Comparison of ENCODE assay signal across 22 cellular contexts in the genomic region with DNA sequence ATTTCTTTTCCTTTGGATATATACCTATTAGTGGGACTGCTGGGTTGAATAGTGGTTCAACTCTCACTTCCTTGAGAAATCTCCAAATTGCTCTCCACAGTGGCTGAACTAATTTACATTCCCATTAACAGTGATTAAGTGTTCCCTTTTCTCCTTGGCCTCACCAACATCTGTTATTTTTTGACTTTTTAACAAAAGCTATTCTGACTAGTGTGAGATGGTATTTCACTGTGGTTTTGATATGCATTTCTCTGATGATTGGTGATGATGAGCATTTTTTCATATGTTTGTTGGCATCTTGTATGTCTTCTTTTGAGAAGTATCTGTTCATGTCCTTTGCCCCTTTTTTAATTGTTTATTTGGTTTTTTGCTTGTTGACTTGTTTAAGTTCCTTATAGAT.
A peak's percentile ranks its signal among the peaks of the same experiment; 100 is the strongest.
DNase-seq lines count a peak whose midpoint lies in the region; ATAC-seq, FAIRE-seq and TF ChIP-seq lines count a peak whose summit lies in the region.
"Had no signal": no experiment of that assay in that cellular context is flagged by ENCODE, and none has a peak within 500 bp of the region (broad histone marks: within the 10 kb centered on the region; RNA-seq: fewer than 3 reads in every experiment).

No MANE protein-coding gene starts in this region.

- no peak overlapping the region for H3K4me2 ChIP-seq in astrocyte (ENCODE audit: low read length)
- H3K4me2 ChIP-seq: BLaER1 had no signal

- no peaks in the 10 kb centered on the region for H3K4me1 Mint-ChIP-seq in astrocyte (ENCODE audit: low read depth, unreplicated experiment)
- peaks cover 11% of the 10 kb centered on the region for H3K4me1 Mint-ChIP-seq in nephron
- H3K4me1 Mint-ChIP-seq: CD4-positive, CD25-positive, alpha-beta regulatory T cell had no signal

- H3K27me3 ChIP-seq in astrocyte (ENCODE audit: insufficient read depth, low read length), result no peaks in the 10 kb centered on the region
- H3K27me3 ChIP-seq: BLaER1 had no signal

- H2AFZ ChIP-seq in astrocyte (ENCODE audit: low read depth, low read length), result no peak overlapping the region
- H2AFZ ChIP-seq: GM23248 had no signal

- H4K20me1 ChIP-seq in astrocyte (ENCODE audit: insufficient read depth, low read length), result no peaks in the 10 kb centered on the region
- H4K20me1 ChIP-seq: BLaER1 had no signal

- peaks cover 2% of the 10 kb centered on the region for H3K79me2 ChIP-seq in astrocyte (ENCODE audit: insufficient read depth, low read length)

- H3K4me1 ChIP-seq in astrocyte (ENCODE audit: insufficient read depth, low read length), result no peaks in the 10 kb centered on the region
- H3K4me1 ChIP-seq: BLaER1, Caco-2 had no signal

- no peak overlapping the region for H3K4me3 ChIP-seq in astrocyte (ENCODE audit: insufficient read depth, low read depth, low read length)
- H3K4me3 ChIP-seq: BLaER1, GM23248 had no signal

- no peaks in the 10 kb centered on the region for H3K36me3 ChIP-seq in astrocyte (ENCODE audit: insufficient read depth, low read length)
- H3K36me3 ChIP-seq: BLaER1 had no signal

- DNase-seq in HCEC 1CT (peak; percentile 11), M059J (ENCODE audit: low read depth) (peak; percentile 27), astrocyte (ENCODE audit: low read depth) (peak; percentile 38), amygdala (lab: John Stamatoyannopoulos, UW) (no peak)
- DNase-seq in NK-92 treated with Interleukin-12 subunit alpha and Interleukin-12 subunit beta, amount 100 ng/mL, for 24 hours (lab: John Stamatoyannopoulos, UW), result no peak
- DNase-seq in activated CD4-positive, alpha-beta T cell treated with anti-CD3 and anti-CD28 coated beads, Interleukin-2, amount 50 U/mL, for 1 hour, result no peak
- DNase-seq: Caco-2; CD4-positive, CD25-positive, alpha-beta regulatory T cell; CD8-positive, alpha-beta T cell; DMS53; DMS79 treated with DMSO at 0.1 percent for 48 hours; GM23248; H7 had no signal

- peak; percentile 32 for FAIRE-seq in astrocyte (lab: Jason Lieb, UNC)
- FAIRE-seq: G401.6, GM12892, H1 had no signal

- no peak for TF ChIP-seq CTCF in astrocyte (IDR thresholded peaks at IDR 0.05; ENCODE audit: insufficient read depth, low read depth, low read length)
- TF ChIP-seq CTCF in nephron (IDR thresholded peaks at IDR 0.05; ENCODE audit: unreplicated experiment in 3 of 3), result no peak

- no peak for ATAC-seq in GM19328 (IDR thresholded peaks at IDR 0.05; ENCODE audit: unreplicated experiment)
- ATAC-seq: CD8-positive, alpha-beta T cell; HCT116 had no signal

- no peaks in the 10 kb centered on the region for H3K27me3 Mint-ChIP-seq in astrocyte (ENCODE audit: low read depth, unreplicated experiment)
- H3K27me3 Mint-ChIP-seq in nephron (ENCODE audit: low read depth), result no peaks in the 10 kb centered on the region
- H3K27me3 Mint-ChIP-seq: B cell; CD4-positive, CD25-positive, alpha-beta regulatory T cell had no signal

- no peak overlapping the region for H3K4me3 Mint-ChIP-seq in astrocyte (ENCODE audit: unreplicated experiment)
- no peak overlapping the region for H3K4me3 Mint-ChIP-seq in nephron
- H3K4me3 Mint-ChIP-seq: B cell; CD4-positive, CD25-positive, alpha-beta regulatory T cell; CD8-positive, alpha-beta T cell had no signal

- H3K9me3 Mint-ChIP-seq in astrocyte (ENCODE audit: unreplicated experiment) (peaks cover 3% of the 10 kb centered on the region), nephron (no peaks in the 10 kb centered on the region)
- H3K9me3 Mint-ChIP-seq: CD8-positive, alpha-beta T cell had no signal

- no peak overlapping the region for H3K27ac ChIP-seq in astrocyte (ENCODE audit: low read depth, low read length)
- H3K27ac ChIP-seq: BLaER1, C4-2B, GM23248 had no signal

- H3K9me3 ChIP-seq in astrocyte (ENCODE audit: insufficient read depth, low read depth, low read length), result no peaks in the 10 kb centered on the region
- H3K9me3 ChIP-seq: BLaER1, Caco-2 had no signal

- H3K36me3 Mint-ChIP-seq in astrocyte (ENCODE audit: low read depth, unreplicated experiment), result no peaks in the 10 kb centered on the region
- peaks cover 39% of the 10 kb centered on the region for H3K36me3 Mint-ChIP-seq in nephron (ENCODE audit: low read depth)
- H3K36me3 Mint-ChIP-seq: CD4-positive, CD25-positive, alpha-beta regulatory T cell; CD8-positive, alpha-beta T cell had no signal

- no peak overlapping the region for H3K9ac ChIP-seq in astrocyte (ENCODE audit: low read length)
- H3K9ac ChIP-seq: BLaER1, GM23248 had no signal

- no peak overlapping the region for H3K27ac Mint-ChIP-seq in astrocyte (ENCODE audit: unreplicated experiment)
- H3K27ac Mint-ChIP-seq in nephron, result peak overlapping the region in 2 of 3 experiments; percentile 36 to 90
- H3K27ac Mint-ChIP-seq: B cell; CD4-positive, CD25-positive, alpha-beta regulatory T cell; CD8-positive, alpha-beta T cell had no signal

Comparison
In these comparisons a context has a peak if more than half of its experiments do, and no peak if none do; other contexts are left out.
1. DNase-seq: peak in HCEC 1CT (single experiment), M059J (single experiment) and astrocyte (single experiment); none in amygdala (0 of 56), NK-92 treated with Interleukin-12 subunit alpha and Interleukin-12 subunit beta, amount 100 ng/mL, for 24 hours (single experiment) and activated CD4-positive, alpha-beta T cell treated with anti-CD3 and anti-CD28 coated beads, Interleukin-2, amount 50 U/mL, for 1 hour (single experiment).